In genomic region chr12:24997970-24998582, GRCh38 we compare ENCODE assay signal across 8 cellular contexts. TPM values are rescaled to one million over a fixed set of nuclear protein-coding genes. Genes with fewer than 3 reads are reported as not detected.
DNase-seq lines count a peak whose midpoint lies in the region; ATAC-seq and TF ChIP-seq lines count a peak whose summit lies in the region.

No MANE protein-coding gene starts in this region.

- H3K27me3 ChIP-seq in right atrium auricular region: no peaks in the 10 kb centered on the region

- no peak overlapping the region for H3K4me3 ChIP-seq in choroid plexus epithelial cell (ENCODE audit: low read depth, low read length)
- H3K4me3 ChIP-seq in right atrium auricular region: no peak overlapping the region

- H3K36me3 ChIP-seq in right atrium auricular region: no peaks in the 10 kb centered on the region

- no peaks in the 10 kb centered on the region for H3K36me3 Mint-ChIP-seq in stimulated activated naive B cell treated with anti-CD40 and anti-IgM and Interleukin-4, amounts not matched to agents 10 μg/mL and 1 μg/mL and 100 μg/mL, for 72 hours

- H3K27me3 Mint-ChIP-seq in stimulated activated naive B cell treated with anti-CD40 and anti-IgM and Interleukin-4, amounts not matched to agents 10 μg/mL and 1 μg/mL and 100 μg/mL, for 72 hours: no peaks in the 10 kb centered on the region

- TF ChIP-seq CTCF in choroid plexus epithelial cell (conservative IDR thresholded peaks at IDR 0.05; ENCODE audit: low read depth, low read length) (no peak), right atrium auricular region (IDR thresholded peaks at IDR 0.05) (no peak)

- H3K9me3 ChIP-seq in right atrium auricular region: no peaks in the 10 kb centered on the region

- H3K4me3 Mint-ChIP-seq in stimulated activated naive B cell treated with anti-CD40 and anti-IgM and Interleukin-4, amounts not matched to agents 10 μg/mL and 1 μg/mL and 100 μg/mL, for 72 hours: peak overlapping the region; percentile 73

- H3K4me1 ChIP-seq in right atrium auricular region: peaks cover 0 to 9% of the 10 kb centered on the region in 2 donors

- H3K27ac ChIP-seq in right atrium auricular region: no peak overlapping the region

- peaks cover 41 to 74% of the 10 kb centered on the region in 2 donors for H3K4me1 Mint-ChIP-seq in stimulated activated naive B cell treated with anti-CD40 and anti-IgM and Interleukin-4, amounts not matched to agents 10 μg/mL and 1 μg/mL and 100 μg/mL, for 72 hours

- peak; percentile 79 for ATAC-seq in GM21390 (IDR thresholded peaks at IDR 0.05; ENCODE audit: unreplicated experiment)
- peak; percentile 62 for ATAC-seq in HG03558 (IDR thresholded peaks at IDR 0.05; ENCODE audit: extremely low read depth, unreplicated experiment)
- ATAC-seq in stimulated activated naive B cell treated with anti-CD40 and anti-IgM and Interleukin-4, amounts not matched to agents 10 μg/mL and 1 μg/mL and 100 μg/mL, for 72 hours (replicated peaks): peak; percentile 88 to 89

- DNase-seq in GM04503 (ENCODE audit: low read depth): peak; percentile 8
- peak; percentile 89 for DNase-seq in choroid plexus epithelial cell (ENCODE audit: low read depth)
- no peak for DNase-seq in stimulated activated naive B cell treated with anti-CD40 and anti-IgM and Interleukin-4, amounts not matched to agents 10 μg/mL and 1 μg/mL and 100 μg/mL, for 72 hours
- DNase-seq in GOT3 (lab: John Stamatoyannopoulos, UW): no peak
- no peak for DNase-seq in NCI-H146 (lab: John Stamatoyannopoulos, UW)
- no peak for DNase-seq in right atrium auricular region (ENCODE audit: low spot score)

- peak overlapping the region; percentile 96 for H3K27ac Mint-ChIP-seq in stimulated activated naive B cell treated with anti-CD40 and anti-IgM and Interleukin-4, amounts not matched to agents 10 μg/mL and 1 μg/mL and 100 μg/mL, for 72 hours

- no peaks in the 10 kb centered on the region for H3K9me3 Mint-ChIP-seq in stimulated activated naive B cell treated with anti-CD40 and anti-IgM and Interleukin-4, amounts not matched to agents 10 μg/mL and 1 μg/mL and 100 μg/mL, for 72 hours

RNA-seq across cellular contexts. Expression of gene BCAT1, which starts 49.2 kb away (rescaled TPM):
- total RNA-seq in right atrium auricular region: 10 to 100 TPM in 1 of 2 donors, 1 to 10 TPM in 1; 3.4 to 13.1 TPM

Comparison
In these comparisons a context has a peak if more than half of its experiments do, and no peak if none do; other contexts are left out.
1. DNase-seq: peak in GM04503 (single experiment) and choroid plexus epithelial cell (single experiment); none in stimulated activated naive B cell treated with anti-CD40 and anti-IgM and Interleukin-4, amounts not matched to agents 10 μg/mL and 1 μg/mL and 100 μg/mL, for 72 hours (single experiment), GOT3 (single experiment), NCI-H146 (single experiment) and right atrium auricular region (single experiment).
2. Peak in every context shown above with its lines, with median percentiles within 50 percentile points of each other: ATAC-seq.